ENCODE assay signal across 32 cellular contexts in the genomic region with DNA sequence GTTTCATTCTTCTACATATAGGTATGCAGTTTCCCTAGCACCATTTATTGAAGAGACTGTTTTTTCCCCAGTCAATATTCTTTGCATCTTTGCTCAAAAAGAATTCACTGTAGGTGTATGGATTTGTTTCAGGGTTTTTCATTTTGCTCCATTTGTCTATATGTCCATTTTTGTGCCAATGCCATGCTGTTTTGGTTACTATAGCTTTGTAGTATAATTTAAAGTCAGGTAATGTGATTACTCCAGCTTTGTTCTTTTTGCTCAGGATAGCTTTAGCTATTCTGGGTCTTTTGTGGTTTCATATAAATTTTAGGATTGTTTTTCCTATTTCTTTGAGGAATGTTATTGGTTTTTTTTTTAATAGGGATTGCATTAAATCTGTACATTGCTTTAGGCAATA.
"Had no signal": no experiment of that assay in that cellular context is flagged by ENCODE, and none has a peak within 500 bp of the region (broad histone marks: within the 10 kb centered on the region; RNA-seq: fewer than 3 reads in every experiment).

No MANE protein-coding gene starts in this region.

- FAIRE-seq: astrocyte, TTC549 had no signal

- H3K27me3 ChIP-seq: adrenal gland, body of pancreas, brain microvascular endothelial cell, breast epithelium had no signal

- DNase-seq: activated CD4-positive, alpha-beta memory T cell treated with anti-CD3 and anti-CD28 coated beads for 36 hours; activated CD4-positive, alpha-beta T cell treated with anti-CD3 and anti-CD28 coated beads for 1 hour; activated CD4-positive, alpha-beta T cell treated with anti-CD3 and anti-CD28 coated beads for 36 hours; activated CD4-positive, alpha-beta T cell treated with anti-CD3 and anti-CD28 coated beads, Interleukin-2, amount 10 ng/mL, durations not matched to agents 24 days and 14 days; activated CD4-positive, alpha-beta T cell treated with anti-CD3 and anti-CD28 coated beads, Interleukin-2, amount 50 U/mL, for 1 hour; activated CD4-positive, alpha-beta T cell treated with anti-CD3 and anti-CD28 coated beads, Interleukin-2, amount 50 U/mL, for 4 hours; activated CD4-positive, CD25-positive, alpha-beta regulatory T cell; activated CD8-positive, alpha-beta memory T cell treated with anti-CD3 and anti-CD28 coated beads, Interleukin-2, amount 10 ng/mL, durations not matched to agents 7 days and 5 days; activated CD8-positive, alpha-beta memory T cell treated with anti-CD3 and anti-CD28 coated beads, Interleukin-2, amount 50 U/mL, for 48 hours; activated CD8-positive, alpha-beta T cell treated with anti-CD3 and anti-CD28 coated beads for 36 hours; activated effector memory CD4-positive, alpha-beta T cell treated with Interleukin-2 at 50 U/mL for 16 hours; activated gamma-delta T cell; activated naive CD4-positive, alpha-beta T cell treated with anti-CD3 and anti-CD28 coated beads, Interleukin-2, amount 10 ng/mL, durations not matched to agents 7 days and 5 days; activated naive CD4-positive, alpha-beta T cell treated with Interleukin-2 at 50 U/mL for 16 hours; activated naive CD8-positive, alpha-beta T cell treated with anti-CD3 and anti-CD28 coated beads for 36 hours; activated T-cell treated with anti-CD3 and anti-CD28 coated beads, Interleukin-2, amount 50 U/mL, for 24 hours; activated T-cell treated with anti-CD3 and anti-CD28 coated beads, Interleukin-2, amount 50 U/mL, for 48 hours; adrenal gland; amniotic stem cell; aorta; body of pancreas; brain microvascular endothelial cell; central memory CD4-positive, alpha-beta T cell; T-helper 1 cell; T-helper 2 cell; T-helper 9 cell had no signal

- H3K4me3 ChIP-seq: adrenal gland, body of pancreas, breast epithelium had no signal

- ATAC-seq: activated CD4-positive, alpha-beta T cell treated with anti-CD3 and anti-CD28 coated beads for 36 hours; activated CD4-positive, CD25-positive, alpha-beta regulatory T cell treated with anti-CD3 and anti-CD28 coated beads, Interleukin-2, amount 50 U/mL, for 24 hours; activated CD8-positive, alpha-beta memory T cell treated with anti-CD3 and anti-CD28 coated beads, Interleukin-2, amount 10 ng/mL, durations not matched to agents 7 days and 5 days; activated CD8-positive, alpha-beta T cell treated with anti-CD3 and anti-CD28 coated beads for 36 hours; activated naive CD4-positive, alpha-beta T cell treated with anti-CD3 and anti-CD28 coated beads, Interleukin-2, amount 50 U/mL, for 72 hours; body of pancreas had no signal

- H3K4me1 ChIP-seq: adrenal gland, body of pancreas, breast epithelium had no signal

- H3K27ac ChIP-seq: adrenal gland, body of pancreas, brain microvascular endothelial cell, breast epithelium, VCaP had no signal

- H3K36me3 ChIP-seq: adrenal gland, brain microvascular endothelial cell, breast epithelium had no signal
